17 cellular contexts compared by ENCODE assay signal in the genomic region with DNA sequence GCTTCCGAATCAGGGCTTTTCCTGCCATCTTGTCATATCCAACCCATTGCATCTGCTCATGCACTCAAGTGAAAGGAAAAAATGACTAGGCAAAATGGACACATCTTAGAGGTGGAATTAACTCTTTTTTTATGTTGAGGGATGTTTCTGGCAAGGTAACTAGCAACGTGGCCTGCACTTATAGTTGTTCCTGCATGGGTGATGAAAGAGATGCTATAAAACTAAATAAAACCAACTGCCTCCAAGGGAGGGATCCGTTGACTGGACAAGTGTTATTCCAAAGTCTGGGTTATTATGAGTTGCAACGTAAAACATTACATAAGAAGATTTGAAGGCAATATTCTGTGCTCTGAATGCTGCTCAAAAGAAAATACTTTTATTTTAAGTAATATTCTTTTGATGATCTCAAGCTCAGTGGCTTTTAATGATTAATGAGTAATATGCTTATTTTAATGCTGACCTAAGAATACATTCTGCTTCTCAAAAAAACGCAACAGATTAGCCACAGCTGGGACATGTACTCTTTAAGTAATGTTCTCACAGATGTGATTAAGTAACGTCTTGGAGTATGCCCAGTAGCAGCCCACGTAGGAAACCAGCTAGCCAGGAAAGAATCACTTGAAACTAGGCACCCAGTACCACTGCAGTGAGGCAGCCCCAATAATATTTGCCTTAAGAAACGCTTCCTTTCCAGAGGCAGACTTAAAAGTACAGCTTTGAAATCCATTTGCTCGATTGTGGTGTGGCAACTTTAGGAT. TPM values are rescaled to one million over a fixed set of nuclear protein-coding genes. Genes with fewer than 3 reads are reported as not detected.
A peak's percentile ranks its signal among the peaks of the same experiment; 100 is the strongest.
DNase-seq lines count a peak whose midpoint lies in the region; ATAC-seq, FAIRE-seq and TF ChIP-seq lines count a peak whose summit lies in the region.
"Had no signal": no experiment of that assay in that cellular context is flagged by ENCODE, and none has a peak within 500 bp of the region (broad histone marks: within the 10 kb centered on the region; RNA-seq: fewer than 3 reads in every experiment).

No MANE protein-coding gene starts in this region.

- no TSS peak for BruUV-seq in K562 (replicated peaks; lab: Mats Ljungman, UMichigan)

- H3K9ac ChIP-seq in K562 (ENCODE audit: insufficient read depth in 1 of 2, low read depth in 2 of 2, low read length in 2 of 2): no peak overlapping the region

- no peak for TF ChIP-seq CTCF in K562 (IDR thresholded peaks at IDR 0.05 in 2 of 3, conservative IDR thresholded peaks at IDR 0.05 in 1 of 3; ENCODE audit: insufficient read depth in 2 of 3, low read depth in 1 of 3, low read length in 3 of 3)
- TF ChIP-seq CTCF in heart left ventricle (IDR thresholded peaks at IDR 0.05): no peak
- TF ChIP-seq CTCF in psoas muscle (IDR thresholded peaks at IDR 0.05): no peak
- no peak for TF ChIP-seq CTCF in lower leg skin (IDR thresholded peaks at IDR 0.05)

- H3K4me1 Mint-ChIP-seq in activated T-cell treated with anti-CD3 and anti-CD28 coated beads, Interleukin-2, amount 50 U/mL, for 72 hours (ENCODE audit: low read depth): peaks cover 32% of the 10 kb centered on the region

- ATAC-seq in K562 (no peak), heart left ventricle (peak; percentile 67 to 95 (median 79)), psoas muscle (peak; percentile 70 to 92 (median 90))
- no peak for ATAC-seq in activated T-cell treated with anti-CD3 and anti-CD28 coated beads, Interleukin-2, amount 50 U/mL, for 72 hours (replicated peaks in 1 of 2)
- ATAC-seq: naive thymus-derived CD8-positive, alpha-beta T cell had no signal

- no peaks in the 10 kb centered on the region for H3K9me3 Mint-ChIP-seq in activated T-cell treated with anti-CD3 and anti-CD28 coated beads, Interleukin-2, amount 50 U/mL, for 72 hours
- H3K9me3 Mint-ChIP-seq: activated CD4-positive, alpha-beta T cell treated with anti-CD3 and anti-CD28 coated beads, Interleukin-2, amount 10 ng/mL, durations not matched to agents 24 days and 14 days; naive thymus-derived CD8-positive, alpha-beta T cell; type B pancreatic cell had no signal

- in situ Hi-C loops in K562 (cut with MboI): no loop called here

- H3K27ac ChIP-seq in K562 (ENCODE audit: extremely low read depth, low read depth, low read length) (no peak overlapping the region), heart left ventricle (peak overlapping the region in 8 of 12 donors; percentile 23 to 63 (median 40)), psoas muscle (peak overlapping the region; percentile 11)

- H3K4me3 Mint-ChIP-seq in activated T-cell treated with anti-CD3 and anti-CD28 coated beads, Interleukin-2, amount 50 U/mL, for 72 hours: no peak overlapping the region
- H3K4me3 Mint-ChIP-seq: activated CD4-positive, alpha-beta T cell treated with anti-CD3 and anti-CD28 coated beads, Interleukin-2, amount 10 ng/mL, durations not matched to agents 24 days and 14 days; type B pancreatic cell had no signal

- 90% methylated on average over 9 of the region's 9 CpGs for WGBS in K562 (ENCODE audit: insufficient coverage, low coverage, missing lambda C conversion rate)
- 50 to 59% (median 54%) methylated on average over 9 of the region's 9 CpGs for WGBS in heart left ventricle, 4 donors
- 34 to 48% (median 36%) methylated on average over 9 of the region's 9 CpGs for WGBS in psoas muscle, 3 donors
- 49 to 62% methylated on average over 9 of the region's 9 CpGs for WGBS in lower leg skin, 2 donors

- no peak overlapping the region for H2AFZ ChIP-seq in K562 (ENCODE audit: low read depth, low read length)

- CTCF ChIA-PET in K562 (lab: Yijun Ruan, JAX; ENCODE audit: low intra/inter-chr PET ratio): no interaction called here

- no peaks in the 10 kb centered on the region for H3K27me3 Mint-ChIP-seq in activated T-cell treated with anti-CD3 and anti-CD28 coated beads, Interleukin-2, amount 50 U/mL, for 72 hours (ENCODE audit: low read depth)
- H3K27me3 Mint-ChIP-seq: activated CD4-positive, alpha-beta T cell treated with anti-CD3 and anti-CD28 coated beads, Interleukin-2, amount 10 ng/mL, durations not matched to agents 24 days and 14 days; naive thymus-derived CD8-positive, alpha-beta T cell; type B pancreatic cell had no signal

- no peaks in the 10 kb centered on the region for H4K20me1 ChIP-seq in K562 (replicated peaks; ENCODE audit: control insufficient read depth, insufficient read depth, low read length)

- H3K36me3 ChIP-seq in K562 (ENCODE audit: control insufficient read depth, insufficient read depth, low read length) (peaks cover 98% of the 10 kb centered on the region), heart left ventricle (peaks cover 0 to 100% (median 83%) of the 10 kb centered on the region in 9 donors), psoas muscle (ENCODE audit: insufficient read depth in 1 of 2, low read depth in 1 of 2) (peaks cover 15 to 75% of the 10 kb centered on the region in 2 donors)

- DNase-seq in AG08395 (ENCODE audit: low spot score) (peak; percentile 26), K562 (ENCODE audit: extremely low read depth in 1 of 4, low spot score in 3 of 4) (no peak), heart left ventricle (peak in 3 of 5 donors; percentile 30 to 59 (median 41)), psoas muscle (no peak), lower leg skin (ENCODE audit: low spot score in 2 of 2) (no peak), GOT3 (lab: John Stamatoyannopoulos, UW) (no peak), kidney tubule cell (ENCODE audit: low spot score) (no peak)
- no peak for DNase-seq in activated T-cell treated with anti-CD3 and anti-CD28 coated beads, Interleukin-2, amount 50 U/mL, for 72 hours
- DNase-seq: activated CD4-positive, alpha-beta T cell treated with anti-CD3 and anti-CD28 coated beads, Interleukin-2, amount 10 ng/mL, durations not matched to agents 24 days and 14 days; activated effector memory CD4-positive, alpha-beta T cell treated with anti-CD3 and anti-CD28 coated beads, Interleukin-2, amount 50 U/mL, for 16 hours; caudate nucleus; DMS53; naive thymus-derived CD8-positive, alpha-beta T cell had no signal

- H3K79me2 ChIP-seq in K562 (ENCODE audit: control insufficient read depth, insufficient read depth, low read length): peaks cover 21% of the 10 kb centered on the region

- TF ChIP-seq EP300 in K562 (IDR thresholded peaks at IDR 0.05; ENCODE audit: low read length): no peak

- H3K4me2 ChIP-seq in K562 (ENCODE audit: insufficient read depth, low read length): no peak overlapping the region
- H3K4me2 ChIP-seq: smooth muscle cell had no signal

- no peak; the same call in 1 of the 2 replicates for TF ChIP-seq POLR2A in K562 (conservative IDR thresholded peaks at IDR 0.05)
- no peak for TF ChIP-seq POLR2A in heart left ventricle (IDR thresholded peaks at IDR 0.05)
- no peak for TF ChIP-seq POLR2A in lower leg skin (IDR thresholded peaks at IDR 0.05)

- H3K4me3 ChIP-seq in K562: no peak overlapping the region
- no peak overlapping the region for H3K4me3 ChIP-seq in heart left ventricle
- H3K4me3 ChIP-seq in psoas muscle: no peak overlapping the region
- H3K4me3 ChIP-seq in lower leg skin (ENCODE audit: low read depth, poor library complexity, severe bottlenecking): no peak overlapping the region
- H3K4me3 ChIP-seq: smooth muscle cell had no signal

- no peak for TF ChIP-seq RAD21 in K562 (CRISPR knock-in tag; conservative IDR thresholded peaks at IDR 0.05 in 1 of 2, IDR thresholded peaks at IDR 0.05 in 1 of 2)

- no peak overlapping the region for H3K27ac Mint-ChIP-seq in activated T-cell treated with anti-CD3 and anti-CD28 coated beads, Interleukin-2, amount 50 U/mL, for 72 hours
- H3K27ac Mint-ChIP-seq: activated CD4-positive, alpha-beta T cell treated with anti-CD3 and anti-CD28 coated beads, Interleukin-2, amount 10 ng/mL, durations not matched to agents 24 days and 14 days; type B pancreatic cell had no signal

- H3K9me3 ChIP-seq in K562 (replicated peaks; ENCODE audit: control insufficient read depth, insufficient read depth, low read depth, low read length): no peaks in the 10 kb centered on the region
- H3K9me3 ChIP-seq in heart left ventricle: no peaks in the 10 kb centered on the region
- no peaks in the 10 kb centered on the region for H3K9me3 ChIP-seq in psoas muscle

- intact Hi-C loops in K562 (cut with micrococcal nuclease): no loop called here
- intact Hi-C loops in heart left ventricle (cut with DNase I): no loop called here
- intact Hi-C loops in psoas muscle (cut with DNase I): no loop called here
- intact Hi-C loops in lower leg skin (cut with DNase I; ENCODE audit: low total_unique reads): no loop called here

- no peaks in the 10 kb centered on the region for H3K27me3 ChIP-seq in K562 (ENCODE audit: control insufficient read depth in 2 of 2, insufficient read depth in 2 of 2, low read length in 2 of 2)
- no peaks in the 10 kb centered on the region for H3K27me3 ChIP-seq in heart left ventricle
- no peaks in the 10 kb centered on the region for H3K27me3 ChIP-seq in psoas muscle (ENCODE audit: insufficient read depth in 3 of 3, low read length in 2 of 3)

- H3K4me1 ChIP-seq in K562 (replicated peaks in 1 of 2; ENCODE audit: control insufficient read depth in 2 of 2, insufficient read depth in 2 of 2, low read length in 2 of 2) (no peaks in the 10 kb centered on the region), heart left ventricle (peaks cover 5 to 74% (median 54%) of the 10 kb centered on the region in 12 donors), psoas muscle (peaks cover 30% of the 10 kb centered on the region)

- H3K36me3 Mint-ChIP-seq in activated T-cell treated with anti-CD3 and anti-CD28 coated beads, Interleukin-2, amount 50 U/mL, for 72 hours (ENCODE audit: insufficient read depth in 2 of 2): peaks cover 3 to 12% of the 10 kb centered on the region in 2 donors

- no peak for FAIRE-seq in K562 (lab: Jason Lieb, UNC)
- FAIRE-seq: GM12892, HTR-8/SVneo had no signal

- POLR2A ChIA-PET in K562 (lab: Yijun Ruan, JAX): interaction anchor here (0.6 to 1.5 kb wide), 8 partner anchors 8 to 536 kb away, joined by 3 to 7 read pairs (median 3); no protein-coding TSS in a partner anchor

- H3K9me1 ChIP-seq in K562 (ENCODE audit: control insufficient read depth, insufficient read depth, low read length): no peaks in the 10 kb centered on the region

RNA-seq across cellular contexts. Expression of a gene that starts 27.4 kb away (rescaled TPM):
- total RNA-seq in K562 (2011; cell fraction: chromatin; rRNA removed; ENCODE audit: low replicate concordance): 43.5 and 71.2 TPM in 2 replicates
- total RNA-seq in K562 (2011; cell fraction: nucleolus; rRNA removed): 24.8 and 33.7 TPM in 2 replicates
- total RNA-seq in K562 (2011; cell fraction: nucleoplasm; rRNA removed): 60.1 and 82.7 TPM in 2 replicates
- total RNA-seq in K562 (2014; rRNA removed): 17.3 and 18.7 TPM in 2 replicates
- total RNA-seq in K562 (2014; rRNA removed; fragmentation: Illumina TruSeq; extraction: Trizol): 21.7 and 24.7 TPM in 2 replicates
- total RNA-seq in K562 (2015; rRNA removed; fragmentation: Illumina TruSeq; extraction: Trizol): 16.4 and 16.5 TPM in 2 replicates
- 42.0 and 47.2 TPM in 2 replicates for total RNA-seq in K562 (2021)
- polyA plus RNA-seq in K562 (2011; rRNA removed): 19.5 and 20.3 TPM in 2 replicates
- polyA plus RNA-seq in K562 (2011; cell fraction: cytosol; rRNA removed): 13.0 and 14.9 TPM in 2 replicates
- 28.1 and 33.0 TPM in 2 replicates for polyA plus RNA-seq in K562 (2011; cell fraction: nucleus; rRNA removed)
- polyA plus RNA-seq in K562 (2012): 19.1 and 20.1 TPM in 2 replicates
- polyA plus RNA-seq in K562 (2014; fragmentation: Illumina TruSeq; extraction: Trizol): 34.7 and 35.4 TPM in 2 replicates
- polyA plus RNA-seq in K562 (2014; fragmentation: Nextera tagmentation; extraction: Ambion mirVana): 10 to 100 TPM in 1 of 2 experiments, 1 to 10 TPM in 1; 9.9 to 16.8 TPM
- polyA plus RNA-seq in K562 (2014; rRNA removed): 18.1 and 20.2 TPM in 2 replicates
- polyA minus RNA-seq in K562 (2011; rRNA and poly(A)+ RNA removed): 45.2 and 57.9 TPM in 2 replicates
- 19.7 and 24.9 TPM in 2 replicates for polyA minus RNA-seq in K562 (2011; cell fraction: cytosol; rRNA and poly(A)+ RNA removed)
- polyA minus RNA-seq in K562 (2011; cell fraction: nucleus; rRNA and poly(A)+ RNA removed): 53.9 and 76.0 TPM in 2 replicates
- 10 to 100 TPM; 17.8 to 36.4 (median 21.1) TPM for total RNA-seq in heart left ventricle
- polyA plus RNA-seq in heart left ventricle: 10 to 100 TPM in 1 of 2 donors, 1 to 10 TPM in 1; 7.4 to 16.0 TPM
- 10 to 100 TPM; 14.2 to 29.1 (median 18.5) TPM for total RNA-seq in psoas muscle
- polyA plus RNA-seq in psoas muscle: 10 to 100 TPM in 2 of 3 donors, 1 to 10 TPM in 1; 8.9 to 14.7 (median 12.2) TPM
- 1 to 10 TPM; 7.4 to 9.6 TPM for total RNA-seq in activated T-cell treated with anti-CD3 and anti-CD28 coated beads, Interleukin-2, amount 50 U/mL, for 72 hours
- total RNA-seq in lower leg skin: 100 to 1,000 TPM; 131 to 224 (median 142) TPM

Comparison
In these comparisons a context has a peak if more than half of its experiments do, and no peak if none do; other contexts are left out.
1. DNase-seq: peak in AG08395 (single experiment) and heart left ventricle (3 of 5); none in K562 (0 of 4), psoas muscle (0 of 2), activated T-cell treated with anti-CD3 and anti-CD28 coated beads, Interleukin-2, amount 50 U/mL, for 72 hours (0 of 2), lower leg skin (0 of 2), GOT3 (single experiment) and kidney tubule cell (single experiment).
2. ATAC-seq: peak in heart left ventricle (4 of 4) and psoas muscle (4 of 4); none in K562 (single experiment) and activated T-cell treated with anti-CD3 and anti-CD28 coated beads, Interleukin-2, amount 50 U/mL, for 72 hours (0 of 2).